15 cellular contexts compared by ENCODE assay signal in genomic region chr9:127132375-127132774, GRCh38. TPM values are rescaled to one million over a fixed set of nuclear protein-coding genes. Genes with fewer than 3 reads are reported as not detected.
DNase-seq lines count a peak whose midpoint lies in the region; ATAC-seq and TF ChIP-seq lines count a peak whose summit lies in the region.
"Had no signal": no experiment of that assay in that cellular context is flagged by ENCODE, and none has a peak within 500 bp of the region (broad histone marks: within the 10 kb centered on the region; RNA-seq: fewer than 3 reads in every experiment).

No MANE protein-coding gene starts in this region.

- H3K36me3 ChIP-seq in tibial artery (no peaks in the 10 kb centered on the region), aorta (ENCODE audit: control insufficient read depth in 1 of 2, insufficient read depth in 2 of 2, low read length in 1 of 2) (no peaks in the 10 kb centered on the region)
- H3K36me3 ChIP-seq: adrenal gland had no signal

- H3K4me3 ChIP-seq in coronary artery (no peak overlapping the region), tibial artery (no peak overlapping the region), aorta (ENCODE audit: low read length in 2 of 2) (no peak overlapping the region)
- H3K4me3 ChIP-seq: adrenal gland had no signal

- H3K4me3 Mint-ChIP-seq in nephron = no peak overlapping the region
- H3K4me3 Mint-ChIP-seq: activated CD4-positive, alpha-beta T cell treated with anti-CD3 and anti-CD28 coated beads, Interleukin-2, amount 10 ng/mL, durations not matched to agents 24 days and 14 days; activated T-cell treated with anti-CD3 and anti-CD28 coated beads, Interleukin-2, amount 50 U/mL, for 72 hours; CD8-positive, alpha-beta memory T cell; dendritic cell treated with granulocyte-macrophage colony-stimulating factor and Interleukin-4, amounts not matched to agents 40 ng/mL and 50 ng/mL, for 4 days had no signal

- TF ChIP-seq CTCF in coronary artery (IDR thresholded peaks at IDR 0.05) (no peak), nephron (IDR thresholded peaks at IDR 0.05; ENCODE audit: unreplicated experiment in 3 of 3) (no peak), tibial artery (IDR thresholded peaks at IDR 0.05) (no peak)

- H3K36me3 Mint-ChIP-seq in nephron (ENCODE audit: low read depth) = no peaks in the 10 kb centered on the region

- WGBS in aorta, 2 donors = 96 to 97% methylated on average over 4 of the region's 4 CpGs

- peak overlapping the region in 2 of 3 experiments; percentile 12 to 91 for H3K27ac Mint-ChIP-seq in nephron
- H3K27ac Mint-ChIP-seq: activated CD4-positive, alpha-beta T cell treated with anti-CD3 and anti-CD28 coated beads, Interleukin-2, amount 10 ng/mL, durations not matched to agents 24 days and 14 days; activated T-cell treated with anti-CD3 and anti-CD28 coated beads, Interleukin-2, amount 50 U/mL, for 72 hours; CD8-positive, alpha-beta memory T cell; dendritic cell treated with granulocyte-macrophage colony-stimulating factor and Interleukin-4, amounts not matched to agents 40 ng/mL and 50 ng/mL, for 4 days had no signal

- H3K4me1 ChIP-seq in tibial artery (peaks cover 0 to 85% (median 60%) of the 10 kb centered on the region in 4 donors), aorta (ENCODE audit: control insufficient read depth in 1 of 2, insufficient read depth in 2 of 2, low read length in 2 of 2) (peaks cover 0 to 6% of the 10 kb centered on the region in 2 donors)

- no peak for ATAC-seq in aorta (ENCODE audit: low FRiP score)
- ATAC-seq: activated T-cell treated with anti-CD3 and anti-CD28 coated beads, Interleukin-2, amount 50 U/mL, for 72 hours had no signal

- H3K27me3 Mint-ChIP-seq in nephron (ENCODE audit: low read depth) = peaks cover 4% of the 10 kb centered on the region

- H3K9me3 ChIP-seq in tibial artery (no peaks in the 10 kb centered on the region), aorta (ENCODE audit: control insufficient read depth, low read length) (no peaks in the 10 kb centered on the region)
- H3K9me3 ChIP-seq: adrenal gland had no signal

- peak; percentile 58 for DNase-seq in activated effector memory CD4-positive, alpha-beta T cell treated with anti-CD3 and anti-CD28 coated beads, Interleukin-2, amount 50 U/mL, for 16 hours
- no peak for DNase-seq in activated effector memory CD4-positive, alpha-beta T cell treated with Interleukin-2 at 50 U/mL for 16 hours
- DNase-seq in coronary artery (ENCODE audit: low spot score) = peak; percentile 65
- DNase-seq in tibial artery = no peak
- no peak for DNase-seq in NCI-H1930 (lab: John Stamatoyannopoulos, UW)
- no peak for DNase-seq in aorta
- no peak for DNase-seq in NCI-H2029 (lab: John Stamatoyannopoulos, UW)
- DNase-seq: activated CD4-positive, alpha-beta T cell treated with anti-CD3 and anti-CD28 coated beads, Interleukin-2, amount 10 ng/mL, durations not matched to agents 24 days and 14 days; activated T-cell treated with anti-CD3 and anti-CD28 coated beads, Interleukin-2, amount 50 U/mL, for 72 hours; NCI-H187; occipital lobe had no signal

- H3K27ac ChIP-seq in coronary artery = peak overlapping the region; percentile 68 to 89
- peak overlapping the region; percentile 77 to 82 for H3K27ac ChIP-seq in tibial artery
- H3K27ac ChIP-seq in aorta (ENCODE audit: low read depth in 1 of 2, low read length in 2 of 2) = peak overlapping the region in 1 of 2 donors; percentile 78

- H3K9me3 Mint-ChIP-seq in nephron = no peaks in the 10 kb centered on the region
- H3K9me3 Mint-ChIP-seq: activated CD4-positive, alpha-beta T cell treated with anti-CD3 and anti-CD28 coated beads, Interleukin-2, amount 10 ng/mL, durations not matched to agents 24 days and 14 days; activated T-cell treated with anti-CD3 and anti-CD28 coated beads, Interleukin-2, amount 50 U/mL, for 72 hours; CD8-positive, alpha-beta memory T cell; dendritic cell treated with granulocyte-macrophage colony-stimulating factor and Interleukin-4, amounts not matched to agents 40 ng/mL and 50 ng/mL, for 4 days had no signal

- no peaks in the 10 kb centered on the region for H3K27me3 ChIP-seq in tibial artery
- no peaks in the 10 kb centered on the region for H3K27me3 ChIP-seq in aorta (ENCODE audit: control insufficient read depth in 1 of 2, insufficient read depth in 2 of 2, low read length in 1 of 2)
- H3K27me3 ChIP-seq: adrenal gland had no signal

- peaks cover 69% of the 10 kb centered on the region for H3K4me1 Mint-ChIP-seq in nephron
- H3K4me1 Mint-ChIP-seq: activated CD4-positive, alpha-beta T cell treated with anti-CD3 and anti-CD28 coated beads, Interleukin-2, amount 10 ng/mL, durations not matched to agents 24 days and 14 days; CD8-positive, alpha-beta memory T cell had no signal

- intact Hi-C loops in tibial artery (cut with DNase I; ENCODE audit: low total_unique reads) (loop anchor here (5.0 kb wide), 1 partner anchor 55 kb away; no protein-coding TSS in a partner anchor), aorta (cut with DNase I) (no loop called here)

RNA-seq across cellular contexts. Expression of gene ANGPTL2, which starts 9.9 kb away (rescaled TPM):
- 10 to 100 TPM; 36.7 to 44.8 TPM for total RNA-seq in aorta
- polyA plus RNA-seq in aorta = 10 to 100 TPM; 13.4 to 51.2 TPM
- total RNA-seq: activated CD4-positive, alpha-beta T cell treated with anti-CD3 and anti-CD28 coated beads, Interleukin-2, amount 10 ng/mL, durations not matched to agents 24 days and 14 days; activated T-cell treated with anti-CD3 and anti-CD28 coated beads, Interleukin-2, amount 50 U/mL, for 72 hours; CD8-positive, alpha-beta memory T cell had no signal
- polyA plus RNA-seq: CD8-positive, alpha-beta memory T cell had no signal

Comparison
In these comparisons a context has a peak if more than half of its experiments do, and no peak if none do; other contexts are left out.
1. DNase-seq: peak in activated effector memory CD4-positive, alpha-beta T cell treated with anti-CD3 and anti-CD28 coated beads, Interleukin-2, amount 50 U/mL, for 16 hours (single experiment) and coronary artery (single experiment); none in activated effector memory CD4-positive, alpha-beta T cell treated with Interleukin-2 at 50 U/mL for 16 hours (single experiment), tibial artery (0 of 2), NCI-H1930 (0 of 2), aorta (0 of 2) and NCI-H2029 (single experiment).